ENCODE assay signal across 18 cellular contexts in the genomic region with DNA sequence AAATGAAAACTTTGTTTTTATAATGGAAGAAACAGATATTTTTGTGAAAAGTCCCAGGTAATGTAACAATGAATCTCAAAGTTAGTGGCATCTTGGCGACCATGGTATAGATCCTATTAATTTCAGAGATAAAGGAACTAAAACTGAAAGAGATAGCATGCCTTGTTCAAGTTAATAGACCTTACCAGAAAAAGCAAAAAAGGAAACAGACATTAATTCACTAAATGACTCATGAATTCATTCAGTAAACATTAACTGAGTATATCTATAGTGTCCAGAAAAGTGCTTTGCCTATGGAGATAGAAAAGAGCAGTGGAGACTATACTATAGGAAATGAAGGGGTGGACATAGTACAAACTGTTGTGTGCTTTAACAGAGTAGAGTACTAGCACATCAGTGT.
A peak's percentile ranks its signal among the peaks of the same experiment; 100 is the strongest.
DNase-seq lines count a peak whose midpoint lies in the region; ATAC-seq and TF ChIP-seq lines count a peak whose summit lies in the region.
"Had no signal": no experiment of that assay in that cellular context is flagged by ENCODE, and none has a peak within 500 bp of the region (broad histone marks: within the 10 kb centered on the region; RNA-seq: fewer than 3 reads in every experiment).

No MANE protein-coding gene starts in this region.

- ATAC-seq in GM19463 (IDR thresholded peaks at IDR 0.05; ENCODE audit: unreplicated experiment) (peak; percentile 76), HG02852 (IDR thresholded peaks at IDR 0.05; ENCODE audit: unreplicated experiment) (peak; percentile 88), HG03439 (IDR thresholded peaks at IDR 0.05; ENCODE audit: unreplicated experiment) (peak; percentile 71)
- ATAC-seq: A549; activated naive CD4-positive, alpha-beta T cell treated with anti-CD3 and anti-CD28 coated beads, Interleukin-2, amount 50 U/mL, for 72 hours; CD8-positive, alpha-beta T cell; HepG2 had no signal

- DNase-seq in GM13976 (ENCODE audit: low spot score) (peak; percentile 2), activated T-cell treated with anti-CD3 and anti-CD28 coated beads for 4 hours (no peak), NCI-H187 (lab: John Stamatoyannopoulos, UW) (no peak), iPS-NIHi11 (ENCODE audit: low spot score) (no peak), DMS153 treated with DMSO at 0.1 percent for 48 hours (lab: John Stamatoyannopoulos, UW; ENCODE audit: unreplicated experiment) (no peak)
- DNase-seq: activated B cell treated with CpG ODN at 0.5 μM for 24 hours; CD8-positive, alpha-beta T cell; GDM1; mesenchymal stem cell; nucleus accumbens; PC-9; small intestine had no signal

- TF ChIP-seq CTCF in GM13976 (IDR thresholded peaks at IDR 0.05; ENCODE audit: borderline replicate concordance, control extremely low read depth, extremely low read depth, insufficient read depth, missing control alignments) = no peak

- in situ Hi-C loops in GM13976 (cut with MboI; ENCODE audit: low sequenced_read_pairs, unreplicated experiment) = no loop called here
